In the genomic region with DNA sequence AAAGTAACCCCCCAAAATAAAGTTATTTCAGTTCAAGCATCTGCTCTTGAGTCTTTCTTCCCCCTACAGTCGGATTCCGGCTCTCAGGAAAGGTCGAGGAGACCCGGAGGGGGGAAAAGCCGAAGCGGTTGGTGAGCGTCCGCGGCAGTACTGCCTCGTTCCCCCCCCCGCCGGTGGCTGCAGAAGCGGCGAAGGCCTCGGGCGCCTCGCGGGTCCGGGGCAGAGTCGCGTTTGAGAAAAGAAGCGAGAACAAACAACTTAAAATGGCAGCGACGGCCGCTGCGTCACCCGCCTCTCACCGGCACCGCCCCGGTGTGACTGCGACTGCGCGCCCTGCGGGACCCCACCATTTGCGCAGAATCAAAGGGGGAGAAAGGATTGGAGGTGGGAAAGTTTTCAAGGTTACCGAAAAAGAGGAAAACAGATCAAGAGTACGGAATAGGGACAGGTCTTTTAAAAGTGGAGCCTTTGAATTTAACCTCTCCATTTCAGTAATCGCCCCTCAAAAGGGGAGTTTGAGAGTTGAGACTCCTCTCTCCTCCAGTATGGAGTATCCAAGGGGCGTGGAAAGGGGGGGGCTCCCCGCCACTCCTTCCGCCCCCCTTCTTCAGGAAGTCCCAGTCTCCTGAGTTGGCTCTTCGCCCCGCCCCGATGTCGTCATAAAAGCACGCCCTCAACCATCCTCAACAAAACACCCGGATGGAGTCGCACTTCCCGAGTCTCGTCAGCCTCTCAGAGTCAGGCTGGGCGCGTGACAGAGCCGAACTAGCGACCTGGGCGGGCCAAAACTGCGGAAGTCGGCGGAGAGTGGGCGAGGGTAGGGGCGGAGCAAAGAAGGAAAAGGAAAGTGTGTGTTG, we compare ENCODE assay signal across 1 cellular context.
TF ChIP-seq lines count a peak whose summit lies in the region.

No MANE protein-coding gene starts in this region.

TF ChIP-seq in A549, 52 proteins besides CTCF, POLR2A, EP300 and RAD21 (continued from another document):
- TF ChIP-seq PHF8 (IDR thresholded peaks at IDR 0.05; ENCODE audit: borderline replicate concordance, low read depth) (peak; percentile 76; the same call in 1 of the 2 replicates), RARB (CRISPR knock-in tag; IDR thresholded peaks at IDR 0.05) (no peak)
- TF ChIP-seq, protein P1, sequence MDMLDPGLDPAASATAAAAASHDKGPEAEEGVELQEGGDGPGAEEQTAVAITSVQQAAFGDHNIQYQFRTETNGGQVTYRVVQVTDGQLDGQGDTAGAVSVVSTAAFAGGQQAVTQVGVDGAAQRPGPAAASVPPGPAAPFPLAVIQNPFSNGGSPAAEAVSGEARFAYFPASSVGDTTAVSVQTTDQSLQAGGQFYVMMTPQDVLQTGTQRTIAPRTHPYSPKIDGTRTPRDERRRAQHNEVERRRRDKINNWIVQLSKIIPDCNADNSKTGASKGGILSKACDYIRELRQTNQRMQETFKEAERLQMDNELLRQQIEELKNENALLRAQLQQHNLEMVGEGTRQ (IDR thresholded peaks at IDR 0.05), result peak; percentile 63
